ENCODE assay signal across 29 cellular contexts in genomic region chr9:34275811-34276210, GRCh38.
"Had no signal": no experiment of that assay in that cellular context is flagged by ENCODE, and none has a peak within 500 bp of the region (broad histone marks: within the 10 kb centered on the region; RNA-seq: fewer than 3 reads in every experiment).

No MANE protein-coding gene starts in this region.

- H3K36me3 Mint-ChIP-seq: natural killer cell; stimulated activated effector memory CD8-positive, alpha-beta T cell treated with anti-CD3 and anti-CD28 coated beads, Interleukin-12 subunit alpha, Interleukin-12 subunit beta, amount 100 ng/mL, for 72 hours; stimulated activated naive B cell treated with anti-CD40 and anti-IgM and Interleukin-4, amounts not matched to agents 10 μg/mL and 1 μg/mL and 100 μg/mL, for 72 hours had no signal

- ATAC-seq: naive thymus-derived CD4-positive, alpha-beta T cell; natural killer cell; psoas muscle; right cardiac atrium; stimulated activated effector memory CD8-positive, alpha-beta T cell treated with anti-CD3 and anti-CD28 coated beads, Interleukin-12 subunit alpha, Interleukin-12 subunit beta, amount 100 ng/mL, for 72 hours; stimulated activated naive B cell treated with anti-CD40 and anti-IgM and Interleukin-4, amounts not matched to agents 10 μg/mL and 1 μg/mL and 100 μg/mL, for 72 hours had no signal

- H3K9me3 ChIP-seq: ovary, psoas muscle, right lobe of liver, sigmoid colon, stomach, thoracic aorta, thyroid gland, tibial nerve, upper lobe of left lung, vagina had no signal

- H3K4me1 ChIP-seq: parathyroid adenoma, right lobe of liver, sigmoid colon, stomach, thyroid gland, tibial nerve, upper lobe of left lung, vagina had no signal

- H3K4me3 Mint-ChIP-seq: naive thymus-derived CD4-positive, alpha-beta T cell; natural killer cell; nephron; neural progenitor cell; stimulated activated effector memory CD8-positive, alpha-beta T cell treated with anti-CD3 and anti-CD28 coated beads, Interleukin-12 subunit alpha, Interleukin-12 subunit beta, amount 100 ng/mL, for 72 hours; stimulated activated naive B cell treated with anti-CD40 and anti-IgM and Interleukin-4, amounts not matched to agents 10 μg/mL and 1 μg/mL and 100 μg/mL, for 72 hours; stimulated activated naive CD8-positive, alpha-beta T cell treated with anti-CD3 and anti-CD28 coated beads, Interleukin-15, Interleukin-2, amounts not matched to agents 100 ng/mL and 50 ng/mL, for 24 hours had no signal

- H3K4me3 ChIP-seq: neural progenitor cell, ovary, psoas muscle, right lobe of liver, sigmoid colon, stomach, thoracic aorta, thyroid gland, tibial nerve, upper lobe of left lung, vagina had no signal

- H3K27ac Mint-ChIP-seq: naive thymus-derived CD4-positive, alpha-beta T cell; natural killer cell; nephron; neural progenitor cell; progenitor cell of endocrine pancreas; stimulated activated effector memory CD8-positive, alpha-beta T cell treated with anti-CD3 and anti-CD28 coated beads, Interleukin-12 subunit alpha, Interleukin-12 subunit beta, amount 100 ng/mL, for 72 hours; stimulated activated naive B cell treated with anti-CD40 and anti-IgM and Interleukin-4, amounts not matched to agents 10 μg/mL and 1 μg/mL and 100 μg/mL, for 72 hours; stimulated activated naive CD8-positive, alpha-beta T cell treated with anti-CD3 and anti-CD28 coated beads, Interleukin-15, Interleukin-2, amounts not matched to agents 100 ng/mL and 50 ng/mL, for 24 hours had no signal

- H3K4me1 Mint-ChIP-seq: stimulated activated effector memory CD8-positive, alpha-beta T cell treated with anti-CD3 and anti-CD28 coated beads, Interleukin-12 subunit alpha, Interleukin-12 subunit beta, amount 100 ng/mL, for 72 hours; stimulated activated naive B cell treated with anti-CD40 and anti-IgM and Interleukin-4, amounts not matched to agents 10 μg/mL and 1 μg/mL and 100 μg/mL, for 72 hours had no signal

- H3K36me3 ChIP-seq: neural progenitor cell, ovary, right lobe of liver, sigmoid colon, stomach, thoracic aorta, thyroid gland, tibial nerve, upper lobe of left lung, vagina had no signal

- H3K9me3 Mint-ChIP-seq: naive thymus-derived CD4-positive, alpha-beta T cell; natural killer cell; nephron; neural progenitor cell; stimulated activated effector memory CD8-positive, alpha-beta T cell treated with anti-CD3 and anti-CD28 coated beads, Interleukin-12 subunit alpha, Interleukin-12 subunit beta, amount 100 ng/mL, for 72 hours; stimulated activated naive B cell treated with anti-CD40 and anti-IgM and Interleukin-4, amounts not matched to agents 10 μg/mL and 1 μg/mL and 100 μg/mL, for 72 hours; stimulated activated naive CD8-positive, alpha-beta T cell treated with anti-CD3 and anti-CD28 coated beads, Interleukin-15, Interleukin-2, amounts not matched to agents 100 ng/mL and 50 ng/mL, for 24 hours had no signal

- DNase-seq: naive thymus-derived CD4-positive, alpha-beta T cell; natural killer cell; occipital lobe; ovary; posterior cingulate gyrus; psoas muscle; right cardiac atrium; right lobe of liver; sigmoid colon; small intestine; stimulated activated CD4-positive, alpha-beta T cell treated with anti-CD3 and anti-CD28 coated beads, Interleukin-15, amount 100 ng/mL, for 24 hours; stimulated activated CD4-positive, alpha-beta T cell treated with anti-CD3 and anti-CD28 coated beads, Interleukin-2, amount 100 ng/mL, for 24 hours; stimulated activated CD4-positive, alpha-beta T cell treated with anti-CD3 and anti-CD28 coated beads, Interleukin-2, amount 100 ng/mL, for 48 hours; stimulated activated CD4-positive, alpha-beta T cell treated with anti-CD3 and anti-CD28 coated beads, Interleukin-4, amount 100 ng/mL, for 24 hours; stimulated activated naive B cell treated with anti-CD40 and anti-IgM and Interleukin-4, amounts not matched to agents 10 μg/mL and 1 μg/mL and 100 μg/mL, for 72 hours; stimulated activated naive CD4-positive, alpha-beta T cell treated with Interleukin-2 at 50 U/mL for 16 hours; stomach; thyroid gland; trophoblast cell; upper lobe of left lung had no signal

- H3K27me3 Mint-ChIP-seq: naive thymus-derived CD4-positive, alpha-beta T cell; progenitor cell of endocrine pancreas; stimulated activated naive B cell treated with anti-CD40 and anti-IgM and Interleukin-4, amounts not matched to agents 10 μg/mL and 1 μg/mL and 100 μg/mL, for 72 hours; stimulated activated naive CD8-positive, alpha-beta T cell treated with anti-CD3 and anti-CD28 coated beads, Interleukin-15, Interleukin-2, amounts not matched to agents 100 ng/mL and 50 ng/mL, for 24 hours had no signal
